ENCODE assay signal across 8 cellular contexts in the genomic region with DNA sequence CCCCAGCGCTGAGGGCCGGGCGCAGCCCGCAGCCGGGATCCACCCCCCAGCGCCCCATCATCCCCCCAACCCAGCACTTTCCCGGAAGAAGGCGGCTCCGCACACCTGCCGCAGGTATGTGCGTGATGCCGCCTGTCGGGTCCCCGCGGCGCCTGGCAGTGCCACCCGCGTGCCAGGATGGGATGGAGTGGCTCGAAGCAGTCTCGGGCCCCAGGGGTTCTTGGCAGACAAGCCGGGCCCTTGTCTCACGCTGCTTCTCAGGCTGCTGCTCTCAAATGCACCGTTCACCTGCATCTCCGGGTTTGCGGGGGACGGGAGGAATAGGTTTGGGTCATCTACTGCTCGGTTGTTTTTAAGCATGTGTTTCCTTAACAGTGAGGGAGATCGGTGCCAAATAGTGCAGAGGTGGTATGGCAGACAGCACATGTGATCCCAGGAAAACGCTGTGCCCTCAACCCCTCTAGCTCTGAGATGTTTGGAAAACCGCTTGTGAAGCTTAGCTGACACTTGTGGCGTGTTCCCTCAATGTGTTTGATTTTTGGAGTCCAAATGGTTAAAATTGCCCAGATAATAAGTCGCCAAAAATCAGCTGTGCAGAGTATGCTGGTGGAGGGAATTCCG.
DNase-seq lines count a peak whose midpoint lies in the region; ATAC-seq and TF ChIP-seq lines count a peak whose summit lies in the region.

No MANE protein-coding gene starts in this region.

- H3K9me3 ChIP-seq in DOHH2 (ENCODE audit: control insufficient read depth, insufficient read depth, low read length) = no peaks in the 10 kb centered on the region

- H3K79me2 ChIP-seq in DOHH2 (ENCODE audit: control insufficient read depth, low read length) = peaks cover 58% of the 10 kb centered on the region

- H4K20me1 ChIP-seq in DOHH2 (ENCODE audit: control insufficient read depth, insufficient read depth, low read depth, low read length) = peaks cover 45% of the 10 kb centered on the region

- H3K27me3 Mint-ChIP-seq in central memory CD8-positive, alpha-beta T cell = no peaks in the 10 kb centered on the region

- H3K36me3 ChIP-seq in DOHH2 (ENCODE audit: control insufficient read depth, low read length) = peaks cover 54% of the 10 kb centered on the region

- peak overlapping the region; percentile 45 for H3K27ac ChIP-seq in DOHH2 (ENCODE audit: low read depth, low read length)

- H3K4me1 ChIP-seq in DOHH2 (ENCODE audit: control insufficient read depth, low read length) = peaks cover 50% of the 10 kb centered on the region

- H3K27ac Mint-ChIP-seq in central memory CD8-positive, alpha-beta T cell (ENCODE audit: low read depth) = peak overlapping the region; percentile 93

- peak overlapping the region; percentile 85 for H3K4me3 ChIP-seq in DOHH2 (ENCODE audit: low read length)

- peak overlapping the region; percentile 92 for H3K4me3 Mint-ChIP-seq in central memory CD8-positive, alpha-beta T cell

- H3K27me3 ChIP-seq in DOHH2 (ENCODE audit: control insufficient read depth, low read length) = no peaks in the 10 kb centered on the region

- TF ChIP-seq CTCF in DOHH2 (IDR thresholded peaks at IDR 0.05; ENCODE audit: low read depth, low read length, poor library complexity, severe bottlenecking) = peak; percentile 28

- H3K4me2 ChIP-seq in DOHH2 (ENCODE audit: low read length) = peak overlapping the region; percentile 83

- peaks cover 53% of the 10 kb centered on the region for H3K36me3 Mint-ChIP-seq in central memory CD8-positive, alpha-beta T cell (ENCODE audit: insufficient read depth)

- no peaks in the 10 kb centered on the region for H3F3A ChIP-seq in DOHH2 (ENCODE audit: control insufficient read depth, insufficient read depth)

- ATAC-seq in HG03139 (IDR thresholded peaks at IDR 0.05; ENCODE audit: unreplicated experiment) (peak; percentile 0), SK-N-SH treated with all-trans-retinoic acid at 6 μM for 48 hours (peak; percentile 5)
- peak; percentile 6 for ATAC-seq in central memory CD8-positive, alpha-beta T cell (replicated peaks; ENCODE audit: extremely low read depth, poor library complexity, severe bottlenecking)

- no peaks in the 10 kb centered on the region for H3K9me2 ChIP-seq in DOHH2 (replicated peaks; ENCODE audit: control insufficient read depth, low read length)

- H3K9me3 Mint-ChIP-seq in central memory CD8-positive, alpha-beta T cell = no peaks in the 10 kb centered on the region

- H3K4me1 Mint-ChIP-seq in central memory CD8-positive, alpha-beta T cell = peaks cover 26% of the 10 kb centered on the region

- peak; percentile 26 to 43 for DNase-seq in central memory CD8-positive, alpha-beta T cell (ENCODE audit: low spot score in 2 of 2)
- DNase-seq in left kidney (ENCODE audit: low read depth, low spot score) = peak; percentile 46
- DNase-seq in stimulated activated CD8-positive, alpha-beta memory T cell treated with anti-CD3 and anti-CD28 coated beads, Interleukin-4, amount 100 ng/mL, for 24 hours (ENCODE audit: low read depth) = peak; percentile 13
- no peak for DNase-seq in epidermal melanocyte (ENCODE audit: insufficient read length, low spot score)
- DNase-seq in kidney glomerular epithelial cell (lab: John Stamatoyannopoulos, UW) = no peak

TF ChIP-seq in SK-N-SH treated with all-trans-retinoic acid at 6 μM for 48 hours, 23 proteins besides CTCF, POLR2A, EP300 and RAD21:
- TF ChIP-seq RARB (CRISPR knock-in tag; IDR thresholded peaks at IDR 0.05) (no peak), ZFP3 (CRISPR knock-in tag; IDR thresholded peaks at IDR 0.05) (no peak), CSDC2 (CRISPR knock-in tag; IDR thresholded peaks at IDR 0.05) (no peak), ZC3H10 (CRISPR knock-in tag; IDR thresholded peaks at IDR 0.05) (no peak), ZNF70 (CRISPR knock-in tag; IDR thresholded peaks at IDR 0.05) (no peak), ISL1 (CRISPR knock-in tag; IDR thresholded peaks at IDR 0.05) (no peak), ESRRG (CRISPR knock-in tag; IDR thresholded peaks at IDR 0.05) (no peak), ZNF565 (CRISPR knock-in tag; conservative IDR thresholded peaks at IDR 0.05; ENCODE audit: low read depth) (no peak), OSR1 (CRISPR knock-in tag; IDR thresholded peaks at IDR 0.05) (no peak), BACH2 (CRISPR knock-in tag; IDR thresholded peaks at IDR 0.05; ENCODE audit: borderline replicate concordance) (no peak), TOX (CRISPR knock-in tag; IDR thresholded peaks at IDR 0.05; ENCODE audit: borderline replicate concordance) (no peak), ZFP30 (CRISPR knock-in tag; IDR thresholded peaks at IDR 0.05) (no peak), SNAI2 (CRISPR knock-in tag; IDR thresholded peaks at IDR 0.05) (no peak), GLIS3 (CRISPR knock-in tag; IDR thresholded peaks at IDR 0.05) (no peak)
- TF ChIP-seq, protein P1, sequence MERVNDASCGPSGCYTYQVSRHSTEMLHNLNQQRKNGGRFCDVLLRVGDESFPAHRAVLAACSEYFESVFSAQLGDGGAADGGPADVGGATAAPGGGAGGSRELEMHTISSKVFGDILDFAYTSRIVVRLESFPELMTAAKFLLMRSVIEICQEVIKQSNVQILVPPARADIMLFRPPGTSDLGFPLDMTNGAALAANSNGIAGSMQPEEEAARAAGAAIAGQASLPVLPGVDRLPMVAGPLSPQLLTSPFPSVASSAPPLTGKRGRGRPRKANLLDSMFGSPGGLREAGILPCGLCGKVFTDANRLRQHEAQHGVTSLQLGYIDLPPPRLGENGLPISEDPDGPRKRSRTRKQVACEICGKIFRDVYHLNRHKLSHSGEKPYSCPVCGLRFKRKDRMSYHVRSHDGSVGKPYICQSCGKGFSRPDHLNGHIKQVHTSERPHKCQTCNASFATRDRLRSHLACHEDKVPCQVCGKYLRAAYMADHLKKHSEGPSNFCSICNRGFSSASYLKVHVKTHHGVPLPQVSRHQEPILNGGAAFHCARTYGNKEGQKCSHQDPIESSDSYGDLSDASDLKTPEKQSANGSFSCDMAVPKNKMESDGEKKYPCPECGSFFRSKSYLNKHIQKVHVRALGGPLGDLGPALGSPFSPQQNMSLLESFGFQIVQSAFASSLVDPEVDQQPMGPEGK (CRISPR knock-in tag; IDR thresholded peaks at IDR 0.05; ENCODE audit: borderline replicate concordance) = no peak
- TF ChIP-seq, protein P2, sequence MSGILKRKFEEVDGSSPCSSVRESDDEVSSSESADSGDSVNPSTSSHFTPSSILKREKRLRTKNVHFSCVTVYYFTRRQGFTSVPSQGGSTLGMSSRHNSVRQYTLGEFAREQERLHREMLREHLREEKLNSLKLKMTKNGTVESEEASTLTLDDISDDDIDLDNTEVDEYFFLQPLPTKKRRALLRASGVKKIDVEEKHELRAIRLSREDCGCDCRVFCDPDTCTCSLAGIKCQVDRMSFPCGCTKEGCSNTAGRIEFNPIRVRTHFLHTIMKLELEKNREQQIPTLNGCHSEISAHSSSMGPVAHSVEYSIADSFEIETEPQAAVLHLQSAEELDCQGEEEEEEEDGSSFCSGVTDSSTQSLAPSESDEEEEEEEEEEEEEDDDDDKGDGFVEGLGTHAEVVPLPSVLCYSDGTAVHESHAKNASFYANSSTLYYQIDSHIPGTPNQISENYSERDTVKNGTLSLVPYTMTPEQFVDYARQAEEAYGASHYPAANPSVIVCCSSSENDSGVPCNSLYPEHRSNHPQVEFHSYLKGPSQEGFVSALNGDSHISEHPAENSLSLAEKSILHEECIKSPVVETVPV (CRISPR knock-in tag; IDR thresholded peaks at IDR 0.05) = no peak
- TF ChIP-seq, protein P3, sequence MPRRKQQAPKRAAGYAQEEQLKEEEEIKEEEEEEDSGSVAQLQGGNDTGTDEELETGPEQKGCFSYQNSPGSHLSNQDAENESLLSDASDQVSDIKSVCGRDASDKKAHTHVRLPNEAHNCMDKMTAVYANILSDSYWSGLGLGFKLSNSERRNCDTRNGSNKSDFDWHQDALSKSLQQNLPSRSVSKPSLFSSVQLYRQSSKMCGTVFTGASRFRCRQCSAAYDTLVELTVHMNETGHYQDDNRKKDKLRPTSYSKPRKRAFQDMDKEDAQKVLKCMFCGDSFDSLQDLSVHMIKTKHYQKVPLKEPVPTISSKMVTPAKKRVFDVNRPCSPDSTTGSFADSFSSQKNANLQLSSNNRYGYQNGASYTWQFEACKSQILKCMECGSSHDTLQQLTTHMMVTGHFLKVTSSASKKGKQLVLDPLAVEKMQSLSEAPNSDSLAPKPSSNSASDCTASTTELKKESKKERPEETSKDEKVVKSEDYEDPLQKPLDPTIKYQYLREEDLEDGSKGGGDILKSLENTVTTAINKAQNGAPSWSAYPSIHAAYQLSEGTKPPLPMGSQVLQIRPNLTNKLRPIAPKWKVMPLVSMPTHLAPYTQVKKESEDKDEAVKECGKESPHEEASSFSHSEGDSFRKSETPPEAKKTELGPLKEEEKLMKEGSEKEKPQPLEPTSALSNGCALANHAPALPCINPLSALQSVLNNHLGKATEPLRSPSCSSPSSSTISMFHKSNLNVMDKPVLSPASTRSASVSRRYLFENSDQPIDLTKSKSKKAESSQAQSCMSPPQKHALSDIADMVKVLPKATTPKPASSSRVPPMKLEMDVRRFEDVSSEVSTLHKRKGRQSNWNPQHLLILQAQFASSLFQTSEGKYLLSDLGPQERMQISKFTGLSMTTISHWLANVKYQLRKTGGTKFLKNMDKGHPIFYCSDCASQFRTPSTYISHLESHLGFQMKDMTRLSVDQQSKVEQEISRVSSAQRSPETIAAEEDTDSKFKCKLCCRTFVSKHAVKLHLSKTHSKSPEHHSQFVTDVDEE (CRISPR knock-in tag; IDR thresholded peaks at IDR 0.05) = no peak
- TF ChIP-seq, protein P4, sequence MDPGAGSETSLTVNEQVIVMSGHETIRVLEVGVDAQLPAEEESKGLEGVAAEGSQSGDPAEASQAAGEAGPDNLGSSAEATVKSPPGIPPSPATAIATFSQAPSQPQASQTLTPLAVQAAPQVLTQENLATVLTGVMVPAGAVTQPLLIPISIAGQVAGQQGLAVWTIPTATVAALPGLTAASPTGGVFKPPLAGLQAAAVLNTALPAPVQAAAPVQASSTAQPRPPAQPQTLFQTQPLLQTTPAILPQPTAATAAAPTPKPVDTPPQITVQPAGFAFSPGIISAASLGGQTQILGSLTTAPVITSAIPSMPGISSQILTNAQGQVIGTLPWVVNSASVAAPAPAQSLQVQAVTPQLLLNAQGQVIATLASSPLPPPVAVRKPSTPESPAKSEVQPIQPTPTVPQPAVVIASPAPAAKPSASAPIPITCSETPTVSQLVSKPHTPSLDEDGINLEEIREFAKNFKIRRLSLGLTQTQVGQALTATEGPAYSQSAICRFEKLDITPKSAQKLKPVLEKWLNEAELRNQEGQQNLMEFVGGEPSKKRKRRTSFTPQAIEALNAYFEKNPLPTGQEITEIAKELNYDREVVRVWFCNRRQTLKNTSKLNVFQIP (CRISPR knock-in tag; IDR thresholded peaks at IDR 0.05; ENCODE audit: borderline replicate concordance, low read depth) = no peak

Comparison
In these comparisons a context has a peak if more than half of its experiments do, and no peak if none do; other contexts are left out.
1. DNase-seq: peak in central memory CD8-positive, alpha-beta T cell (2 of 2), left kidney (single experiment) and stimulated activated CD8-positive, alpha-beta memory T cell treated with anti-CD3 and anti-CD28 coated beads, Interleukin-4, amount 100 ng/mL, for 24 hours (single experiment); none in epidermal melanocyte (single experiment) and kidney glomerular epithelial cell (single experiment).
2. Peak in every context shown above with its lines, with median percentiles within 50 percentile points of each other: ATAC-seq.